ENCODE assay signal across 8 cellular contexts in genomic region chr1:160284782-160285344, GRCh38. TPM values are rescaled to one million over a fixed set of nuclear protein-coding genes. Genes with fewer than 3 reads are reported as not detected.
DNase-seq lines count a peak whose midpoint lies in the region; ATAC-seq and TF ChIP-seq lines count a peak whose summit lies in the region.

TSS of gene PEX19 (minus strand) at chr1:160285133. CDS start at chr1:160285124, 9 bp downstream.

- H3K36me3 ChIP-seq in ascending aorta (peaks cover 35 to 43% of the 10 kb centered on the region in 2 donors), right atrium auricular region (peaks cover 42% of the 10 kb centered on the region), uterus (no peaks in the 10 kb centered on the region)

- no peaks in the 10 kb centered on the region for H3K9me3 ChIP-seq in ascending aorta
- no peaks in the 10 kb centered on the region for H3K9me3 ChIP-seq in right atrium auricular region
- H3K9me3 ChIP-seq in uterus: no peaks in the 10 kb centered on the region

- TF ChIP-seq CTCF in ascending aorta (IDR thresholded peaks at IDR 0.05) (no peak), right atrium auricular region (IDR thresholded peaks at IDR 0.05) (no peak), uterus (IDR thresholded peaks at IDR 0.05) (peak in 1 of 4 experiments; percentile 3)

- H3K4me1 ChIP-seq in ascending aorta (peaks cover 4 to 16% of the 10 kb centered on the region in 2 donors), right atrium auricular region (peaks cover 0 to 20% of the 10 kb centered on the region in 2 donors), uterus (peaks cover 0 to 8% of the 10 kb centered on the region in 2 donors)

- ATAC-seq in GM18502 (IDR thresholded peaks at IDR 0.05; ENCODE audit: poor library complexity, unreplicated experiment) (peak; percentile 96), HG02970 (IDR thresholded peaks at IDR 0.05; ENCODE audit: low FRiP score, unreplicated experiment) (peak; percentile 78)

- TF ChIP-seq POLR2A in uterus (IDR thresholded peaks at IDR 0.05): peak; percentile 68 to 71

- peak within 1 kb of the TSS; percentile 96 for H3K27ac Mint-ChIP-seq in T-helper 2 cell treated with Interferon-gamma antibody and Interleukin-4, amounts not matched to agents 5 μg/mL and 100 μg/mL, for 36 hours

- peak within 1 kb of the TSS; percentile 72 to 86 for H3K4me3 ChIP-seq in ascending aorta
- H3K4me3 ChIP-seq in right atrium auricular region: peak within 1 kb of the TSS; percentile 83 to 100
- H3K4me3 ChIP-seq in uterus: peak within 1 kb of the TSS; percentile 89 to 93

- H3K4me1 Mint-ChIP-seq in T-helper 2 cell treated with Interferon-gamma antibody and Interleukin-4, amounts not matched to agents 5 μg/mL and 100 μg/mL, for 36 hours (ENCODE audit: low read depth): peaks cover 13% of the 10 kb centered on the region

- H3K27me3 ChIP-seq in ascending aorta (no peaks in the 10 kb centered on the region), right atrium auricular region (no peaks in the 10 kb centered on the region), uterus (no peaks in the 10 kb centered on the region)

- H3K9me3 Mint-ChIP-seq in T-helper 2 cell treated with Interferon-gamma antibody and Interleukin-4, amounts not matched to agents 5 μg/mL and 100 μg/mL, for 36 hours: no peaks in the 10 kb centered on the region

- H3K27me3 Mint-ChIP-seq in T-helper 2 cell treated with Interferon-gamma antibody and Interleukin-4, amounts not matched to agents 5 μg/mL and 100 μg/mL, for 36 hours (ENCODE audit: low read depth): no peaks in the 10 kb centered on the region

- H3K27ac ChIP-seq in ascending aorta (peak within 1 kb of the TSS; percentile 82 to 87), right atrium auricular region (peak within 1 kb of the TSS; percentile 86), uterus (peak within 1 kb of the TSS; percentile 85 to 90)

- intact Hi-C loops in ascending aorta (cut with DNase I): loop anchor here (1.0 to 10.0 kb wide), 4 partner anchors 24 to 500 kb away; partner anchors contain the start of gene DUSP23
- intact Hi-C loops in uterus (cut with DNase I; ENCODE audit: low total_unique reads): no loop called here

- peak; percentile 79 to 86 for DNase-seq in NCI-H1930 (lab: John Stamatoyannopoulos, UW)
- DNase-seq in T-helper 2 cell treated with Interferon-gamma antibody and Interleukin-4, amounts not matched to agents 5 μg/mL and 100 μg/mL, for 36 hours (ENCODE audit: low spot score): peak; percentile 93
- DNase-seq in ascending aorta (ENCODE audit: low spot score in 2 of 2): peak; percentile 65 to 96
- peak; percentile 95 for DNase-seq in right atrium auricular region (ENCODE audit: low spot score)
- DNase-seq in pulmonary artery endothelial cell (ENCODE audit: low read depth, low spot score): peak; percentile 77
- peak; percentile 92 to 94 for DNase-seq in uterus

- H3K4me3 Mint-ChIP-seq in T-helper 2 cell treated with Interferon-gamma antibody and Interleukin-4, amounts not matched to agents 5 μg/mL and 100 μg/mL, for 36 hours: peak within 1 kb of the TSS; percentile 99

- H3K36me3 Mint-ChIP-seq in T-helper 2 cell treated with Interferon-gamma antibody and Interleukin-4, amounts not matched to agents 5 μg/mL and 100 μg/mL, for 36 hours (ENCODE audit: low read depth): peaks cover 24% of the 10 kb centered on the region

RNA-seq across cellular contexts. Expression of gene PEX19, which starts in this region (rescaled TPM):
- total RNA-seq in ascending aorta (36.6 TPM), right atrium auricular region (10 to 100 TPM; 54.5 to 72.4 TPM), pulmonary artery endothelial cell (27.1 and 28.9 TPM in 2 replicates), uterus (10 to 100 TPM; 45.1 to 77.5 (median 59.8) TPM)

Comparison
In these comparisons a context has a peak if more than half of its experiments do, and no peak if none do; other contexts are left out.
1. Peak in every context shown above with its lines: DNase-seq, ATAC-seq, H3K4me3 ChIP-seq and H3K27ac ChIP-seq.